In genomic region chr15:53910236-53910849, GRCh38 we compare ENCODE assay signal across 22 cellular contexts.
A peak's percentile ranks its signal among the peaks of the same experiment; 100 is the strongest.
DNase-seq lines count a peak whose midpoint lies in the region; ATAC-seq, FAIRE-seq and TF ChIP-seq lines count a peak whose summit lies in the region.
"Had no signal": no experiment of that assay in that cellular context is flagged by ENCODE, and none has a peak within 500 bp of the region (broad histone marks: within the 10 kb centered on the region; RNA-seq: fewer than 3 reads in every experiment).

No MANE protein-coding gene starts in this region.

- H3K27ac ChIP-seq in A549: peak overlapping the region; percentile 20 to 76; a peak in 5 of 6 replicates
- H3K27ac ChIP-seq in Karpas-422 (ENCODE audit: low read length): no peak overlapping the region
- H3K27ac ChIP-seq: SK-N-MC, uterus had no signal

- no peak overlapping the region for H3K4me3 Mint-ChIP-seq in mesothelial cell of epicardium
- H3K4me3 Mint-ChIP-seq: CD8-positive, alpha-beta memory T cell; stimulated activated memory B cell treated with anti-CD40 and anti-IgM and Interleukin-4, amounts not matched to agents 10 μg/mL and 1 μg/mL and 100 μg/mL, for 72 hours had no signal

- no peaks in the 10 kb centered on the region for H3K9me3 ChIP-seq in A549
- no peaks in the 10 kb centered on the region for H3K9me3 ChIP-seq in Karpas-422 (ENCODE audit: low read length)
- H3K9me3 ChIP-seq: uterus had no signal

- peak in 1 of 2 experiments; percentile 73; a peak in 3 of 6 replicates for ATAC-seq in A549
- no peak for ATAC-seq in HG03039 (IDR thresholded peaks at IDR 0.05; ENCODE audit: unreplicated experiment)
- ATAC-seq: stimulated activated memory B cell treated with anti-CD40 and anti-IgM and Interleukin-4, amounts not matched to agents 10 μg/mL and 1 μg/mL and 100 μg/mL, for 72 hours had no signal

- 74% methylated on average over 12 of the region's 12 CpGs for WGBS in A549 (ENCODE audit: missing lambda C conversion rate)

- peak in 1 of 2 experiments; percentile 23 for DNase-seq in A549 (ENCODE audit: low read depth in 1 of 2, low spot score in 1 of 2)
- DNase-seq in NCI-H226: peak; percentile 37
- DNase-seq in cerebellum (ENCODE audit: low spot score): peak; percentile 20
- no peak for DNase-seq in mesothelial cell of epicardium (ENCODE audit: low spot score in 2 of 2, unreplicated experiment in 2 of 2)
- no peak for DNase-seq in activated gamma-delta T cell (lab: John Stamatoyannopoulos, UW)
- DNase-seq in Karpas-422: no peak
- DNase-seq in amygdala (lab: John Stamatoyannopoulos, UW): no peak
- DNase-seq: ACHN; activated CD4-positive, alpha-beta T cell treated with anti-CD3 and anti-CD28 coated beads, Interleukin-2, amount 50 U/mL, for 48 hours; activated T-cell treated with anti-CD3 and anti-CD28 coated beads, Interleukin-2, amount 50 U/mL, for 48 hours; CD8-positive, alpha-beta memory T cell; glutamatergic neuron; HCEC 1CT; IMR-90; NCI-H2171; small intestine; uterus had no signal

- H3K4me1 Mint-ChIP-seq in mesothelial cell of epicardium: peaks cover 13% of the 10 kb centered on the region
- H3K4me1 Mint-ChIP-seq: CD8-positive, alpha-beta memory T cell; stimulated activated memory B cell treated with anti-CD40 and anti-IgM and Interleukin-4, amounts not matched to agents 10 μg/mL and 1 μg/mL and 100 μg/mL, for 72 hours had no signal

- CTCF ChIA-PET in A549 (lab: Yijun Ruan, JAX): no interaction called here

- TF ChIP-seq EP300 in A549 (IDR thresholded peaks at IDR 0.05): no peak

- no peaks in the 10 kb centered on the region for H3K36me3 Mint-ChIP-seq in mesothelial cell of epicardium
- H3K36me3 Mint-ChIP-seq: CD8-positive, alpha-beta memory T cell; stimulated activated memory B cell treated with anti-CD40 and anti-IgM and Interleukin-4, amounts not matched to agents 10 μg/mL and 1 μg/mL and 100 μg/mL, for 72 hours had no signal

- H4K20me1 ChIP-seq in Karpas-422 (ENCODE audit: insufficient read depth, low read depth, low read length): no peaks in the 10 kb centered on the region

- no peaks in the 10 kb centered on the region for H3K79me2 ChIP-seq in Karpas-422 (ENCODE audit: low read length)

- peaks cover 14% of the 10 kb centered on the region for H3K4me1 ChIP-seq in A549
- no peaks in the 10 kb centered on the region for H3K4me1 ChIP-seq in Karpas-422 (ENCODE audit: low read length)
- H3K4me1 ChIP-seq: uterus had no signal

- H3K4me2 ChIP-seq in A549 (peak overlapping the region; percentile 48), Karpas-422 (ENCODE audit: low read depth, low read length, poor library complexity, severe bottlenecking) (no peak overlapping the region)

- no peak overlapping the region for H3K9ac ChIP-seq in Karpas-422 (ENCODE audit: low read length)

- no peak for TF ChIP-seq POLR2A in A549 (IDR thresholded peaks at IDR 0.05; ENCODE audit: low read length)

- no peak for TF ChIP-seq RAD21 in A549 (conservative IDR thresholded peaks at IDR 0.05 in 1 of 2, IDR thresholded peaks at IDR 0.05 in 1 of 2)

- TF ChIP-seq CTCF in A549 (IDR thresholded peaks at IDR 0.05) (no peak), mesothelial cell of epicardium (IDR thresholded peaks at IDR 0.05; ENCODE audit: unreplicated experiment) (no peak)

- H3K27me3 ChIP-seq in Karpas-422 (ENCODE audit: low read length): no peaks in the 10 kb centered on the region
- H3K27me3 ChIP-seq: uterus had no signal

- H2AFZ ChIP-seq in Karpas-422 (ENCODE audit: low read length): no peak overlapping the region

- no peak for FAIRE-seq in A549 (lab: Jason Lieb, UNC)
- FAIRE-seq: endothelial cell of umbilical vein, small intestine, TTC549 had no signal

- peak overlapping the region; percentile 44 for H3K27ac Mint-ChIP-seq in mesothelial cell of epicardium
- H3K27ac Mint-ChIP-seq: CD8-positive, alpha-beta memory T cell; stimulated activated memory B cell treated with anti-CD40 and anti-IgM and Interleukin-4, amounts not matched to agents 10 μg/mL and 1 μg/mL and 100 μg/mL, for 72 hours had no signal

- POLR2A ChIA-PET in A549 (lab: Yijun Ruan, JAX): no interaction called here

- no peaks in the 10 kb centered on the region for H3K9me3 Mint-ChIP-seq in mesothelial cell of epicardium
- H3K9me3 Mint-ChIP-seq: stimulated activated memory B cell treated with anti-CD40 and anti-IgM and Interleukin-4, amounts not matched to agents 10 μg/mL and 1 μg/mL and 100 μg/mL, for 72 hours had no signal

- H3K4me3 ChIP-seq in A549: no peak overlapping the region
- no peak overlapping the region for H3K4me3 ChIP-seq in Karpas-422 (ENCODE audit: low read length)
- H3K4me3 ChIP-seq: SK-N-MC, uterus had no signal

- no peaks in the 10 kb centered on the region for H3K27me3 Mint-ChIP-seq in mesothelial cell of epicardium (ENCODE audit: low read depth)
- H3K27me3 Mint-ChIP-seq: CD8-positive, alpha-beta memory T cell; stimulated activated memory B cell treated with anti-CD40 and anti-IgM and Interleukin-4, amounts not matched to agents 10 μg/mL and 1 μg/mL and 100 μg/mL, for 72 hours had no signal

- no peaks in the 10 kb centered on the region for H3K9me2 ChIP-seq in Karpas-422 (replicated peaks; ENCODE audit: insufficient read depth, low read length)

- no peaks in the 10 kb centered on the region for H3K36me3 ChIP-seq in Karpas-422 (ENCODE audit: insufficient read depth, low read length)
- H3K36me3 ChIP-seq: uterus had no signal

TF ChIP-seq in A549, 52 proteins besides CTCF, POLR2A, EP300 and RAD21:
- TF ChIP-seq JUNB (IDR thresholded peaks at IDR 0.05) (peak; percentile 35), MAX (IDR thresholded peaks at IDR 0.05) (no peak), KDM1A (IDR thresholded peaks at IDR 0.05; ENCODE audit: low read depth) (no peak), EHF (CRISPR knock-in tag; IDR thresholded peaks at IDR 0.05) (no peak), CHD2 (IDR thresholded peaks at IDR 0.05; ENCODE audit: low read length, partially characterized antibody) (no peak), FOSL2 (IDR thresholded peaks at IDR 0.05) (peak; percentile 50), FOSL2 (CRISPR knock-in tag; IDR thresholded peaks at IDR 0.05) (peak; percentile 37; the same call in 1 of the 2 replicates), USF2 (IDR thresholded peaks at IDR 0.05) (no peak), PHF8 (IDR thresholded peaks at IDR 0.05; ENCODE audit: borderline replicate concordance, low read depth) (no peak), ESRRA (IDR thresholded peaks at IDR 0.05; ENCODE audit: borderline replicate concordance, low read length) (no peak), CEBPB (IDR thresholded peaks at IDR 0.05) (no peak; a peak in 1 of 4 replicates), TFCP2L1 (CRISPR knock-in tag; IDR thresholded peaks at IDR 0.05) (no peak), JUN (IDR thresholded peaks at IDR 0.05) (no peak)

Comparison
In these comparisons a context has a peak if more than half of its experiments do, and no peak if none do; other contexts are left out.
1. DNase-seq: peak in NCI-H226 (single experiment) and cerebellum (single experiment); none in mesothelial cell of epicardium (0 of 2), activated gamma-delta T cell (single experiment), Karpas-422 (single experiment) and amygdala (0 of 56).